Comparison of ENCODE assay signal across 11 cellular contexts in the genomic region with DNA sequence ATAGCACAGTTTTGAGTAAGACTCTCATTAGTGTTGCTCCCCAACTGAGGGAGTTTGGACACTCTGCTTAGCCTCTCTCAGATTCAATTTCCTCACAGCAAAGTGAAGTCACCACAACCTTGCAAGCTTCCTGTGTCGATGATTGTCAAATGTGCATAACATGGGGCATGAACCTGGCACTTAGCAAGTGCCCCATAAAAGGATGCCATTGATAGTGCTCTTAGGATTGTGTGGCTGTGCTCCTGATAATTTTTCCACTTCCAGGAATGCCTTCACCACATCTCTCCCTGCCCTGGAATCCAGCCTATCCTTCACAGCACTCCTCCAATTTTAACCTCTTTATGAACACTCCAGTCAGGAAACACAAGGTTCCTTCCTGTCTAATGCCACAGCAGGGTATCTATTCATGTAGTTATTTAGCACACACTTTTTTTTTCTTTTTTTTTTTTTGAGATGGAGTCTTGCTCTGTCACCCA.
A peak's percentile ranks its signal among the peaks of the same experiment; 100 is the strongest.
DNase-seq lines count a peak whose midpoint lies in the region; ATAC-seq and TF ChIP-seq lines count a peak whose summit lies in the region.
"Had no signal": no experiment of that assay in that cellular context is flagged by ENCODE, and none has a peak within 500 bp of the region (broad histone marks: within the 10 kb centered on the region; RNA-seq: fewer than 3 reads in every experiment).

No MANE protein-coding gene starts in this region.

- no peak overlapping the region for H2BK120ac ChIP-seq in IMR-90 (ENCODE audit: low read depth, low read length)

- H2AK9ac ChIP-seq in IMR-90 (replicated peaks; ENCODE audit: low read depth, low read length, poor library complexity) = no peak overlapping the region

- peaks cover 4% of the 10 kb centered on the region for H3K36me3 ChIP-seq in IMR-90 (ENCODE audit: control insufficient read depth, insufficient read depth, low read length)
- H3K36me3 ChIP-seq in endodermal cell (ENCODE audit: control insufficient read depth, insufficient read depth, low read length) = peaks cover 7% of the 10 kb centered on the region

- no peak overlapping the region for H4K5ac ChIP-seq in IMR-90 (ENCODE audit: low read depth, low read length)

- no CpG with 5 or more reads among the region's 1 CpG for WGBS in IMR-90 (ENCODE audit: extremely low coverage in 2 of 2, insufficient read length in 1 of 2), 2 experiments
- 94% methylated on average over 1 of the region's 1 CpG; no CpG with 5 or more reads in 1 of the 2 experiments for WGBS in endodermal cell (ENCODE audit: insufficient coverage in 1 of 2, insufficient read length in 1 of 2), 2 experiments

- H3K23ac ChIP-seq in IMR-90 (ENCODE audit: low read depth, low read length) = peak overlapping the region; percentile 57; the same call in 1 of the 2 replicates

- dilution Hi-C loops in IMR-90 (cut with HindIII; ENCODE audit: low sequenced_read_pairs, unreplicated experiment) = no loop called here

- TF ChIP-seq POLR2A in IMR-90 (IDR thresholded peaks at IDR 0.05; ENCODE audit: low read depth, low read length) = no peak

- peaks cover 18% of the 10 kb centered on the region for H3K4me1 Mint-ChIP-seq in endodermal cell

- peaks cover 4% of the 10 kb centered on the region; the same call in 1 of the 2 replicates for H3K9me1 ChIP-seq in IMR-90 (ENCODE audit: insufficient read depth, low read length)

- H3K14ac ChIP-seq in IMR-90 (replicated peaks; ENCODE audit: low read depth, low read length) = peak overlapping the region; percentile 50

- 0 out of 2 replicates have a peak overlapping the region, but pooled peaks have one; percentile 44 for H2BK20ac ChIP-seq in IMR-90 (ENCODE audit: low read depth, low read length)

- no peak overlapping the region for H4K8ac ChIP-seq in IMR-90 (ENCODE audit: low read depth in 2 of 2, low read length in 2 of 2)

- TF ChIP-seq RAD21 in IMR-90 (IDR thresholded peaks at IDR 0.05; ENCODE audit: low read length) = no peak

- no TSS peak for BruUV-seq in IMR-90 (replicated peaks; lab: Mats Ljungman, UMichigan)

- H3K27me3 ChIP-seq in IMR-90 (ENCODE audit: control insufficient read depth, insufficient read depth, low read length) (no peaks in the 10 kb centered on the region), endodermal cell (ENCODE audit: control insufficient read depth, insufficient read depth, low read length, poor library complexity, severe bottlenecking) (no peaks in the 10 kb centered on the region)

- H3K4me1 ChIP-seq in IMR-90 (ENCODE audit: control insufficient read depth, insufficient read depth, low read length) (no peaks in the 10 kb centered on the region), endodermal cell (ENCODE audit: control insufficient read depth, insufficient read depth, low read length) (no peaks in the 10 kb centered on the region)

- no peak for ATAC-seq in IMR-90 (ENCODE audit: low read depth)
- no peak for ATAC-seq in HG03108 (IDR thresholded peaks at IDR 0.05; ENCODE audit: unreplicated experiment)
- ATAC-seq in HG03469 (IDR thresholded peaks at IDR 0.05; ENCODE audit: unreplicated experiment) = no peak

- H3K36me3 Mint-ChIP-seq in endodermal cell (ENCODE audit: low read depth) = peaks cover 23% of the 10 kb centered on the region

- intact Hi-C loops in IMR-90 (cut with micrococcal nuclease) = no loop called here

- peak overlapping the region; percentile 14 for H3K27ac Mint-ChIP-seq in endodermal cell

- H3K18ac ChIP-seq in IMR-90 (ENCODE audit: low read depth, low read length) = no peak overlapping the region

- H3K27me3 Mint-ChIP-seq in endodermal cell (ENCODE audit: insufficient read depth) = peaks cover 5% of the 10 kb centered on the region

- H4K20me1 ChIP-seq in IMR-90 (ENCODE audit: insufficient read depth, low read length) = no peaks in the 10 kb centered on the region; the same call in 1 of the 2 replicates

- no peak overlapping the region for H3K4me3 Mint-ChIP-seq in endodermal cell

- in situ Hi-C loops in IMR-90 (cut with MboI; ENCODE audit: low sequenced_read_pairs) = no loop called here

- no peak overlapping the region for H2AFZ ChIP-seq in IMR-90 (replicated peaks; ENCODE audit: low read length, poor library complexity)

- DNase-seq in AG10803 (ENCODE audit: low read depth) (peak; percentile 4), EH (ENCODE audit: low read depth) (peak; percentile 64), IMR-90 (peak; percentile 13), endodermal cell (no peak), GM10248 (ENCODE audit: extremely low spot score) (no peak)
- no peak for DNase-seq in stimulated activated naive CD4-positive, alpha-beta T cell (lab: John Stamatoyannopoulos, UW)
- DNase-seq: anterior cingulate cortex, DMS 273 treated with DMSO at 0.1 percent for 48 hours, mesendoderm had no signal

- H3K4ac ChIP-seq in IMR-90 (ENCODE audit: low read depth, low read length) = no peak overlapping the region

- peaks cover 2% of the 10 kb centered on the region for H3K9me3 Mint-ChIP-seq in endodermal cell

- H4K91ac ChIP-seq in IMR-90 (ENCODE audit: insufficient read depth, low read depth, low read length) = no peak overlapping the region

- no peak overlapping the region for H2BK5ac ChIP-seq in IMR-90 (ENCODE audit: low read depth, low read length, poor library complexity, severe bottlenecking)

- POLR2A ChIA-PET in IMR-90 (lab: Charles Lee; ENCODE audit: unreplicated experiment) (no interaction called here), GM10248 (lab: Yijun Ruan, JAX) (no interaction called here)

- no peak overlapping the region for H3K9ac ChIP-seq in IMR-90 (ENCODE audit: low read depth, low read length)
- no peak overlapping the region for H3K9ac ChIP-seq in endodermal cell (ENCODE audit: extremely low read depth, low read length, poor library complexity, severe bottlenecking)

- no peak overlapping the region for H3K4me2 ChIP-seq in IMR-90 (ENCODE audit: low read depth, low read length)

- H3K9me3 ChIP-seq in IMR-90 (ENCODE audit: control insufficient read depth, insufficient read depth, low read length) = no peaks in the 10 kb centered on the region
- H3K9me3 ChIP-seq in endodermal cell (ENCODE audit: control insufficient read depth, low read length) = no peaks in the 10 kb centered on the region

- TF ChIP-seq CTCF in AG10803 (conservative IDR thresholded peaks at IDR 0.05; ENCODE audit: low read length) (no peak), IMR-90 (conservative IDR thresholded peaks at IDR 0.05; ENCODE audit: low read depth, low read length) (no peak), endodermal cell (conservative IDR thresholded peaks at IDR 0.05) (no peak), GM10248 (IDR thresholded peaks at IDR 0.05; ENCODE audit: control extremely low read depth, extremely low read depth, low read depth, missing control alignments) (no peak)

- H3K4me3 ChIP-seq in AG10803 (ENCODE audit: low read length) (no peak overlapping the region), IMR-90 (ENCODE audit: insufficient read depth, low read depth, low read length) (no peak overlapping the region), endodermal cell (ENCODE audit: low read length) (no peak overlapping the region)

- H3K56ac ChIP-seq in IMR-90 (ENCODE audit: extremely low read depth, insufficient read depth, low read length) = no peak overlapping the region

- H2BK15ac ChIP-seq in IMR-90 (ENCODE audit: low read depth, low read length) = no peak overlapping the region

- H3K27ac ChIP-seq in IMR-90 (ENCODE audit: insufficient read depth, low read length) = no peak overlapping the region
- no peak overlapping the region for H3K27ac ChIP-seq in endodermal cell (ENCODE audit: low read depth, low read length)

- no peak overlapping the region for H2AK5ac ChIP-seq in IMR-90 (ENCODE audit: low read depth, low read length)

- H3K79me1 ChIP-seq in IMR-90 (ENCODE audit: low read depth in 1 of 2, low read length in 2 of 2) = peaks cover 3 to 4% of the 10 kb centered on the region in 2 experiments; a peak in 2 of 4 replicates

- CTCF ChIA-PET in IMR-90 (lab: Yijun Ruan, JAX) = no interaction called here
- CTCF ChIA-PET in GM10248 (lab: Yijun Ruan, JAX) = interaction anchor here (1.1 kb wide), 1 partner anchor 14 kb away, joined by 3 read pairs; no protein-coding TSS in a partner anchor

TF ChIP-seq in IMR-90, 13 proteins besides CTCF, POLR2A, EP300 and RAD21:
- TF ChIP-seq, protein P1, sequence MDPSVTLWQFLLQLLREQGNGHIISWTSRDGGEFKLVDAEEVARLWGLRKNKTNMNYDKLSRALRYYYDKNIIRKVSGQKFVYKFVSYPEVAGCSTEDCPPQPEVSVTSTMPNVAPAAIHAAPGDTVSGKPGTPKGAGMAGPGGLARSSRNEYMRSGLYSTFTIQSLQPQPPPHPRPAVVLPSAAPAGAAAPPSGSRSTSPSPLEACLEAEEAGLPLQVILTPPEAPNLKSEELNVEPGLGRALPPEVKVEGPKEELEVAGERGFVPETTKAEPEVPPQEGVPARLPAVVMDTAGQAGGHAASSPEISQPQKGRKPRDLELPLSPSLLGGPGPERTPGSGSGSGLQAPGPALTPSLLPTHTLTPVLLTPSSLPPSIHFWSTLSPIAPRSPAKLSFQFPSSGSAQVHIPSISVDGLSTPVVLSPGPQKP (IDR thresholded peaks at IDR 0.05; ENCODE audit: borderline replicate concordance, low read depth, low read length) = no peak
- TF ChIP-seq SMC3 (IDR thresholded peaks at IDR 0.05; ENCODE audit: low read depth, low read length) = no peak
- TF ChIP-seq, protein P2, sequence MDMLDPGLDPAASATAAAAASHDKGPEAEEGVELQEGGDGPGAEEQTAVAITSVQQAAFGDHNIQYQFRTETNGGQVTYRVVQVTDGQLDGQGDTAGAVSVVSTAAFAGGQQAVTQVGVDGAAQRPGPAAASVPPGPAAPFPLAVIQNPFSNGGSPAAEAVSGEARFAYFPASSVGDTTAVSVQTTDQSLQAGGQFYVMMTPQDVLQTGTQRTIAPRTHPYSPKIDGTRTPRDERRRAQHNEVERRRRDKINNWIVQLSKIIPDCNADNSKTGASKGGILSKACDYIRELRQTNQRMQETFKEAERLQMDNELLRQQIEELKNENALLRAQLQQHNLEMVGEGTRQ (IDR thresholded peaks at IDR 0.05; ENCODE audit: low read depth, low read length) = no peak
- TF ChIP-seq MAZ (IDR thresholded peaks at IDR 0.05; ENCODE audit: borderline replicate concordance, low read depth, low read length) = no peak
- TF ChIP-seq NFE2L2 (IDR thresholded peaks at IDR 0.05; ENCODE audit: low read depth, low read length) = no peak
- TF ChIP-seq FOS (IDR thresholded peaks at IDR 0.05; ENCODE audit: low read depth, low read length) = no peak
- no peak for TF ChIP-seq BHLHE40 (IDR thresholded peaks at IDR 0.05; ENCODE audit: low read depth, low read length)
- TF ChIP-seq RCOR1 (IDR thresholded peaks at IDR 0.05; ENCODE audit: insufficient replicate concordance, low read length) = no peak
- TF ChIP-seq MXI1 (IDR thresholded peaks at IDR 0.05; ENCODE audit: borderline replicate concordance, low read depth, low read length) = no peak
- no peak for TF ChIP-seq CEBPB (IDR thresholded peaks at IDR 0.05; ENCODE audit: low read depth, low read length)
- TF ChIP-seq RFX5 (IDR thresholded peaks at IDR 0.05; ENCODE audit: low read depth, low read length) = no peak

Comparison
In these comparisons a context has a peak if more than half of its experiments do, and no peak if none do; other contexts are left out.
1. DNase-seq: peak in AG10803 (single experiment), EH (single experiment) and IMR-90 (single experiment); none in endodermal cell (single experiment), GM10248 (single experiment) and stimulated activated naive CD4-positive, alpha-beta T cell (0 of 6).